Comparison of ENCODE assay signal across 8 cellular contexts in genomic region chr6:129498950-129499870, GRCh38.
A peak's percentile ranks its signal among the peaks of the same experiment; 100 is the strongest.
DNase-seq lines count a peak whose midpoint lies in the region; ATAC-seq, FAIRE-seq and TF ChIP-seq lines count a peak whose summit lies in the region.

No MANE protein-coding gene starts in this region.

- H2AFZ ChIP-seq in DND-41 (ENCODE audit: low read depth, low read length) (no peak overlapping the region), OCI-LY7 (ENCODE audit: low read length) (peak overlapping the region; percentile 31; the same call in 1 of the 2 replicates)

- H3K4me3 ChIP-seq in DND-41 (ENCODE audit: low read depth in 1 of 2, low read length in 2 of 2) (no peak overlapping the region), OCI-LY7 (ENCODE audit: low read depth, low read length, poor library complexity, severe bottlenecking) (no peak overlapping the region), breast epithelium (peak overlapping the region in 1 of 3 donors; percentile 31), kidney (ENCODE audit: low read length in 2 of 2) (peak overlapping the region in 1 of 2 donors; percentile 16), thoracic aorta (peak overlapping the region; percentile 56)

- peak; percentile 78 for ATAC-seq in DND-41 (ENCODE audit: insufficient read depth, low read depth)
- ATAC-seq in GM19324 (IDR thresholded peaks at IDR 0.05; ENCODE audit: low FRiP score, unreplicated experiment), result peak; percentile 58
- peak; percentile 79 for ATAC-seq in HG03432 (IDR thresholded peaks at IDR 0.05; ENCODE audit: unreplicated experiment)
- no peak for ATAC-seq in thoracic aorta (ENCODE audit: insufficient number of reproducible peaks, low FRiP score, low read depth)

- no peaks in the 10 kb centered on the region for H3K9me3 ChIP-seq in DND-41 (ENCODE audit: insufficient read depth, low read length, severe bottlenecking)
- no peaks in the 10 kb centered on the region for H3K9me3 ChIP-seq in OCI-LY7 (ENCODE audit: low read length)
- no peaks in the 10 kb centered on the region for H3K9me3 ChIP-seq in breast epithelium
- no peaks in the 10 kb centered on the region for H3K9me3 ChIP-seq in kidney (ENCODE audit: control insufficient read depth in 1 of 2, low read length in 2 of 2)
- H3K9me3 ChIP-seq in thoracic aorta, result no peaks in the 10 kb centered on the region

- H3K9ac ChIP-seq in DND-41 (ENCODE audit: low read depth, low read length), result no peak overlapping the region
- no peak overlapping the region for H3K9ac ChIP-seq in kidney (ENCODE audit: low read length in 2 of 2)

- peak; percentile 89 for FAIRE-seq in kidney (lab: Jason Lieb, UNC)

- DNase-seq in DND-41, result no peak
- peak; percentile 52 for DNase-seq in OCI-LY7 (ENCODE audit: low spot score)
- no peak for DNase-seq in breast epithelium (ENCODE audit: low spot score in 2 of 2)
- no peak for DNase-seq in kidney
- DNase-seq in thoracic aorta (ENCODE audit: low spot score), result no peak
- no peak for DNase-seq in ecto neural progenitor cell (ENCODE audit: low spot score)

- H4K20me1 ChIP-seq in DND-41 (ENCODE audit: insufficient read depth, low read length), result no peaks in the 10 kb centered on the region
- no peaks in the 10 kb centered on the region for H4K20me1 ChIP-seq in OCI-LY7 (ENCODE audit: insufficient read depth, low read length)

- H3K79me2 ChIP-seq in DND-41 (ENCODE audit: insufficient read depth, low read length) (no peaks in the 10 kb centered on the region), OCI-LY7 (ENCODE audit: insufficient read depth, low read depth, low read length) (no peaks in the 10 kb centered on the region)

- H3K27me3 ChIP-seq in DND-41 (ENCODE audit: insufficient read depth, low read length, poor library complexity) (no peaks in the 10 kb centered on the region), breast epithelium (no peaks in the 10 kb centered on the region), thoracic aorta (replicated peaks; ENCODE audit: insufficient read depth) (no peaks in the 10 kb centered on the region)

- H3K27ac ChIP-seq in DND-41 (ENCODE audit: low read length) (no peak overlapping the region), OCI-LY7 (ENCODE audit: low read depth, low read length, poor library complexity, severe bottlenecking) (no peak overlapping the region), breast epithelium (peak overlapping the region; percentile 52 to 60), kidney (ENCODE audit: low read depth in 2 of 2, low read length in 2 of 2) (no peak overlapping the region), thoracic aorta (no peak overlapping the region)

- intact Hi-C loops in OCI-LY7 (cut with micrococcal nuclease; ENCODE audit: unreplicated experiment) (loop anchor here (1.0 to 5.0 kb wide), 5 partner anchors 78 to 522 kb away; no protein-coding TSS in a partner anchor), breast epithelium (cut with DNase I; ENCODE audit: low total_unique reads) (no loop called here), kidney (cut with DNase I) (loop anchor here (10.0 kb wide), 1 partner anchor 246 kb away; no protein-coding TSS in a partner anchor)

- no peaks in the 10 kb centered on the region for H3K9me2 ChIP-seq in OCI-LY7 (ENCODE audit: insufficient read depth, low read length)

- no peak for TF ChIP-seq POLR2A in breast epithelium (IDR thresholded peaks at IDR 0.05)

- H3K4me2 ChIP-seq in DND-41 (ENCODE audit: insufficient read depth, low read length) (no peak overlapping the region; the same call in 1 of the 2 replicates), OCI-LY7 (ENCODE audit: low read length) (peak overlapping the region; percentile 34; the same call in 1 of the 2 replicates)

- POLR2A ChIA-PET in OCI-LY7 (lab: Charles Lee), result interaction anchor here (0.7 to 0.9 kb wide), 2 partner anchors 331 to 440 kb away, joined by 3 to 5 read pairs; no protein-coding TSS in a partner anchor

- H3K36me3 ChIP-seq in DND-41 (ENCODE audit: insufficient read depth, low read length) (no peaks in the 10 kb centered on the region), OCI-LY7 (ENCODE audit: insufficient read depth, low read length) (no peaks in the 10 kb centered on the region), breast epithelium (no peaks in the 10 kb centered on the region), kidney (ENCODE audit: control insufficient read depth in 1 of 2, insufficient read depth in 2 of 2, low read length in 2 of 2) (no peaks in the 10 kb centered on the region), thoracic aorta (peaks cover 10% of the 10 kb centered on the region)

- H3K4me1 ChIP-seq in DND-41 (ENCODE audit: insufficient read depth, low read length) (peaks cover 8% of the 10 kb centered on the region; the same call in 1 of the 2 replicates), OCI-LY7 (ENCODE audit: insufficient read depth, low read length, poor library complexity, severe bottlenecking) (no peaks in the 10 kb centered on the region), breast epithelium (no peaks in the 10 kb centered on the region), kidney (ENCODE audit: control insufficient read depth in 1 of 2, insufficient read depth in 1 of 2, low read depth in 1 of 2, low read length in 2 of 2) (peaks cover 0 to 2% of the 10 kb centered on the region in 2 donors), thoracic aorta (ENCODE audit: control insufficient read depth in 1 of 2, low read depth in 2 of 2) (peaks cover 5 to 8% of the 10 kb centered on the region in 2 donors)

- CTCF ChIA-PET in OCI-LY7 (lab: Charles Lee; ENCODE audit: unreplicated experiment), result interaction anchor here (0.6 to 1.9 kb wide), 2 partner anchors 251 to 487 kb away, joined by 3 to 4 read pairs; no protein-coding TSS in a partner anchor

- BruUV-seq in OCI-LY7 (replicated peaks; lab: Mats Ljungman, UMichigan), result no TSS peak

- TF ChIP-seq CTCF in DND-41 (IDR thresholded peaks at IDR 0.05; ENCODE audit: borderline replicate concordance, extremely low read depth, low read length, poor library complexity, severe bottlenecking) (peak; percentile 70), OCI-LY7 (conservative IDR thresholded peaks at IDR 0.05; ENCODE audit: low read length) (peak; percentile 90), breast epithelium (IDR thresholded peaks at IDR 0.05) (peak in 2 of 3 donors; percentile 55 to 71), kidney (IDR thresholded peaks at IDR 0.05; ENCODE audit: borderline replicate concordance, extremely low read depth, insufficient read depth) (peak; percentile 48), thoracic aorta (IDR thresholded peaks at IDR 0.05) (peak; percentile 41)

Comparison
In these comparisons a context has a peak if more than half of its experiments do, and no peak if none do; other contexts are left out.
1. H3K27ac ChIP-seq: peak in breast epithelium (2 of 2); none in DND-41 (single experiment), OCI-LY7 (single experiment), kidney (0 of 2) and thoracic aorta (0 of 2).
2. Peak in every context shown above with its lines, with median percentiles within 50 percentile points of each other: CTCF ChIP-seq.